Comparison of ENCODE assay signal across 8 cellular contexts in the genomic region with DNA sequence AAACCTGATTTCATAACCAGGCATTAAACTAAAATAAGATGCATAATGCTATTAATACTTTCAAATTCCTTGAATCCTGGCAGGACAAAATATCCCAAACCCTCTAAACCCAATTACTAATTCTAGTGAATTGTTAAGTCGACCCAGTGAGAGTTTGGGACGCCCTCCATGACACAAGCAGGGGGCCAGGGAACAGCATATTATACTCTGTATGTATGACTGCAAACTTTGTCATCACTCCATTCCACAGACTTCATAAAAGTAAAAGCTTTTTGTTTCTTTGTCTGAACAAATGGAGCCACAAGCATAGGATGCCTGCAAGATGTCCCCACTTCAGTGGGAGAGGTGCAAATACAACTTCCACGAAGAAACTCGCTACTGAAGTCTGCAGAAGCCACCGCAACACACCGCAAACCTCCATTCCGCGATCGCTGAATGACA. TPM values are rescaled to one million over a fixed set of nuclear protein-coding genes. Genes with fewer than 3 reads are reported as not detected.
A peak's percentile ranks its signal among the peaks of the same experiment; 100 is the strongest.
DNase-seq lines count a peak whose midpoint lies in the region; ATAC-seq and TF ChIP-seq lines count a peak whose summit lies in the region.

No MANE protein-coding gene starts in this region.

- no peaks in the 10 kb centered on the region for H3K36me3 ChIP-seq in esophagus (ENCODE audit: control insufficient read depth in 2 of 2, insufficient read depth in 2 of 2, low read length in 1 of 2)

- H3K27ac Mint-ChIP-seq in WTC11: peak overlapping the region; percentile 96

- H3K36me3 Mint-ChIP-seq in WTC11: 0 out of 2 replicates have a peak, but pooled peaks cover 4% of the 10 kb centered on the region

- peak overlapping the region; percentile 84 to 92 for H3K4me3 ChIP-seq in esophagus (ENCODE audit: low read depth in 1 of 2, low read length in 2 of 2)
- H3K4me3 ChIP-seq in retinal pigment epithelial cell (ENCODE audit: low read length): peak overlapping the region; percentile 90

- WGBS in esophagus, 2 donors: 4% methylated on average over 9 of the region's 9 CpGs

- H3K27ac ChIP-seq in esophagus (ENCODE audit: low read depth in 2 of 2, low read length in 1 of 2): peak overlapping the region; percentile 99

- no peaks in the 10 kb centered on the region for H3K27me3 Mint-ChIP-seq in WTC11 (ENCODE audit: low read depth)

- POLR2A ChIA-PET in WTC11 (lab: Charles Lee): no interaction called here

- CTCF ChIA-PET in WTC11 (lab: Charles Lee): no interaction called here

- H3K9me3 ChIP-seq in esophagus (ENCODE audit: control insufficient read depth in 2 of 2, insufficient read depth in 1 of 2, low read depth in 1 of 2, low read length in 1 of 2): no peaks in the 10 kb centered on the region

- DNase-seq in HCEC 1CT: peak; percentile 25
- no peak for DNase-seq in WTC11 (ENCODE audit: low spot score)
- no peak for DNase-seq in retinal pigment epithelial cell (ENCODE audit: low read depth)
- DNase-seq in NCI-H1930 (lab: John Stamatoyannopoulos, UW): no peak
- no peak for DNase-seq in OCI-M2 (lab: John Stamatoyannopoulos, UW; ENCODE audit: unreplicated experiment)
- DNase-seq in effector CD8-positive, alpha-beta T cell (lab: John Stamatoyannopoulos, UW): no peak

- no peaks in the 10 kb centered on the region for H3K27me3 ChIP-seq in esophagus (ENCODE audit: control insufficient read depth in 1 of 2, insufficient read depth in 2 of 2, low read length in 2 of 2)

- ATAC-seq in WTC11 (no peak), HG03442 (IDR thresholded peaks at IDR 0.05; ENCODE audit: unreplicated experiment) (no peak)

- peak overlapping the region; percentile 97 for H3K4me3 Mint-ChIP-seq in WTC11

- TF ChIP-seq CTCF in WTC11 (IDR thresholded peaks at IDR 0.05) (no peak), retinal pigment epithelial cell (conservative IDR thresholded peaks at IDR 0.05; ENCODE audit: low read depth, low read length) (no peak)

- H3K9me3 Mint-ChIP-seq in WTC11: peaks cover 9% of the 10 kb centered on the region

- H3K4me1 ChIP-seq in esophagus (ENCODE audit: control insufficient read depth in 2 of 2, insufficient read depth in 2 of 2, low read length in 1 of 2): no peaks in the 10 kb centered on the region

- peaks cover 31% of the 10 kb centered on the region for H3K4me1 Mint-ChIP-seq in WTC11

TF ChIP-seq in WTC11, 78 proteins besides CTCF, POLR2A, EP300 and RAD21 (continues in another document):
- TF ChIP-seq, protein P1, sequence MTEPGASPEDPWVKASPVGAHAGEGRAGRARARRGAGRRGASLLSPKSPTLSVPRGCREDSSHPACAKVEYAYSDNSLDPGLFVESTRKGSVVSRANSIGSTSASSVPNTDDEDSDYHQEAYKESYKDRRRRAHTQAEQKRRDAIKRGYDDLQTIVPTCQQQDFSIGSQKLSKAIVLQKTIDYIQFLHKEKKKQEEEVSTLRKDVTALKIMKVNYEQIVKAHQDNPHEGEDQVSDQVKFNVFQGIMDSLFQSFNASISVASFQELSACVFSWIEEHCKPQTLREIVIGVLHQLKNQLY (CRISPR knock-in tag; IDR thresholded peaks at IDR 0.05): no peak
- TF ChIP-seq, protein P2, sequence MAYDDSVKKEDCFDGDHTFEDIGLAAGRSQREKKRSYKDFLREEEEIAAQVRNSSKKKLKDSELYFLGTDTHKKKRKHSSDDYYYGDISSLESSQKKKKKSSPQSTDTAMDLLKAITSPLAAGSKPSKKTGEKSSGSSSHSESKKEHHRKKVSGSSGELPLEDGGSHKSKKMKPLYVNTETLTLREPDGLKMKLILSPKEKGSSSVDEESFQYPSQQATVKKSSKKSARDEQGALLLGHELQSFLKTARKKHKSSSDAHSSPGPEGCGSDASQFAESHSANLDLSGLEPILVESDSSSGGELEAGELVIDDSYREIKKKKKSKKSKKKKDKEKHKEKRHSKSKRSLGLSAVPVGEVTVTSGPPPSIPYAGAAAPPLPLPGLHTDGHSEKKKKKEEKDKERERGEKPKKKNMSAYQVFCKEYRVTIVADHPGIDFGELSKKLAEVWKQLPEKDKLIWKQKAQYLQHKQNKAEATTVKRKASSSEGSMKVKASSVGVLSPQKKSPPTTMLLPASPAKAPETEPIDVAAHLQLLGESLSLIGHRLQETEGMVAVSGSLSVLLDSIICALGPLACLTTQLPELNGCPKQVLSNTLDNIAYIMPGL (CRISPR knock-in tag; IDR thresholded peaks at IDR 0.05): no peak
- TF ChIP-seq, protein P3, sequence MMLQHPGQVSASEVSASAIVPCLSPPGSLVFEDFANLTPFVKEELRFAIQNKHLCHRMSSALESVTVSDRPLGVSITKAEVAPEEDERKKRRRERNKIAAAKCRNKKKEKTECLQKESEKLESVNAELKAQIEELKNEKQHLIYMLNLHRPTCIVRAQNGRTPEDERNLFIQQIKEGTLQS (CRISPR knock-in tag; conservative IDR thresholded peaks at IDR 0.05): no peak
- TF ChIP-seq FOXK1 (CRISPR knock-in tag; IDR thresholded peaks at IDR 0.05) (no peak), SOX15 (CRISPR knock-in tag; IDR thresholded peaks at IDR 0.05) (no peak), NR3C1 (CRISPR knock-in tag; conservative IDR thresholded peaks at IDR 0.05; ENCODE audit: low read depth) (no peak), ZNF317 (CRISPR knock-in tag; IDR thresholded peaks at IDR 0.05; ENCODE audit: borderline replicate concordance, low read depth) (no peak)
- TF ChIP-seq, protein P4, sequence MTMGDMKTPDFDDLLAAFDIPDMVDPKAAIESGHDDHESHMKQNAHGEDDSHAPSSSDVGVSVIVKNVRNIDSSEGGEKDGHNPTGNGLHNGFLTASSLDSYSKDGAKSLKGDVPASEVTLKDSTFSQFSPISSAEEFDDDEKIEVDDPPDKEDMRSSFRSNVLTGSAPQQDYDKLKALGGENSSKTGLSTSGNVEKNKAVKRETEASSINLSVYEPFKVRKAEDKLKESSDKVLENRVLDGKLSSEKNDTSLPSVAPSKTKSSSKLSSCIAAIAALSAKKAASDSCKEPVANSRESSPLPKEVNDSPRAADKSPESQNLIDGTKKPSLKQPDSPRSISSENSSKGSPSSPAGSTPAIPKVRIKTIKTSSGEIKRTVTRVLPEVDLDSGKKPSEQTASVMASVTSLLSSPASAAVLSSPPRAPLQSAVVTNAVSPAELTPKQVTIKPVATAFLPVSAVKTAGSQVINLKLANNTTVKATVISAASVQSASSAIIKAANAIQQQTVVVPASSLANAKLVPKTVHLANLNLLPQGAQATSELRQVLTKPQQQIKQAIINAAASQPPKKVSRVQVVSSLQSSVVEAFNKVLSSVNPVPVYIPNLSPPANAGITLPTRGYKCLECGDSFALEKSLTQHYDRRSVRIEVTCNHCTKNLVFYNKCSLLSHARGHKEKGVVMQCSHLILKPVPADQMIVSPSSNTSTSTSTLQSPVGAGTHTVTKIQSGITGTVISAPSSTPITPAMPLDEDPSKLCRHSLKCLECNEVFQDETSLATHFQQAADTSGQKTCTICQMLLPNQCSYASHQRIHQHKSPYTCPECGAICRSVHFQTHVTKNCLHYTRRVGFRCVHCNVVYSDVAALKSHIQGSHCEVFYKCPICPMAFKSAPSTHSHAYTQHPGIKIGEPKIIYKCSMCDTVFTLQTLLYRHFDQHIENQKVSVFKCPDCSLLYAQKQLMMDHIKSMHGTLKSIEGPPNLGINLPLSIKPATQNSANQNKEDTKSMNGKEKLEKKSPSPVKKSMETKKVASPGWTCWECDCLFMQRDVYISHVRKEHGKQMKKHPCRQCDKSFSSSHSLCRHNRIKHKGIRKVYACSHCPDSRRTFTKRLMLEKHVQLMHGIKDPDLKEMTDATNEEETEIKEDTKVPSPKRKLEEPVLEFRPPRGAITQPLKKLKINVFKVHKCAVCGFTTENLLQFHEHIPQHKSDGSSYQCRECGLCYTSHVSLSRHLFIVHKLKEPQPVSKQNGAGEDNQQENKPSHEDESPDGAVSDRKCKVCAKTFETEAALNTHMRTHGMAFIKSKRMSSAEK (CRISPR knock-in tag; IDR thresholded peaks at IDR 0.05; ENCODE audit: borderline replicate concordance): no peak
- TF ChIP-seq, protein P5, sequence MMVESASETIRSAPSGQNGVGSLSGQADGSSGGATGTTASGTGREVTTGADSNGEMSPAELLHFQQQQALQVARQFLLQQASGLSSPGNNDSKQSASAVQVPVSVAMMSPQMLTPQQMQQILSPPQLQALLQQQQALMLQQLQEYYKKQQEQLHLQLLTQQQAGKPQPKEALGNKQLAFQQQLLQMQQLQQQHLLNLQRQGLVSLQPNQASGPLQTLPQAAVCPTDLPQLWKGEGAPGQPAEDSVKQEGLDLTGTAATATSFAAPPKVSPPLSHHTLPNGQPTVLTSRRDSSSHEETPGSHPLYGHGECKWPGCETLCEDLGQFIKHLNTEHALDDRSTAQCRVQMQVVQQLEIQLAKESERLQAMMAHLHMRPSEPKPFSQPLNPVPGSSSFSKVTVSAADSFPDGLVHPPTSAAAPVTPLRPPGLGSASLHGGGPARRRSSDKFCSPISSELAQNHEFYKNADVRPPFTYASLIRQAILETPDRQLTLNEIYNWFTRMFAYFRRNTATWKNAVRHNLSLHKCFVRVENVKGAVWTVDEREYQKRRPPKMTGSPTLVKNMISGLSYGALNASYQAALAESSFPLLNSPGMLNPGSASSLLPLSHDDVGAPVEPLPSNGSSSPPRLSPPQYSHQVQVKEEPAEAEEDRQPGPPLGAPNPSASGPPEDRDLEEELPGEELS (CRISPR knock-in tag; IDR thresholded peaks at IDR 0.05): no peak
- TF ChIP-seq, protein P6, sequence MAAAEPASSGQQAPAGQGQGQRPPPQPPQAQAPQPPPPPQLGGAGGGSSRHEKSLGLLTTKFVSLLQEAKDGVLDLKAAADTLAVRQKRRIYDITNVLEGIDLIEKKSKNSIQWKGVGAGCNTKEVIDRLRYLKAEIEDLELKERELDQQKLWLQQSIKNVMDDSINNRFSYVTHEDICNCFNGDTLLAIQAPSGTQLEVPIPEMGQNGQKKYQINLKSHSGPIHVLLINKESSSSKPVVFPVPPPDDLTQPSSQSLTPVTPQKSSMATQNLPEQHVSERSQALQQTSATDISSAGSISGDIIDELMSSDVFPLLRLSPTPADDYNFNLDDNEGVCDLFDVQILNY (CRISPR knock-in tag; IDR thresholded peaks at IDR 0.05): no peak

RNA-seq across cellular contexts. Expression of a gene that starts 1.2 kb away (rescaled TPM):
- 39.3 to 42.7 TPM (median 41.4 TPM) in 3 replicates for total RNA-seq in WTC11 (2021)
- polyA plus RNA-seq in esophagus: 10 to 100 TPM; 12.6 to 18.7 TPM
